Comparison of ENCODE assay signal across 8 cellular contexts in the genomic region with DNA sequence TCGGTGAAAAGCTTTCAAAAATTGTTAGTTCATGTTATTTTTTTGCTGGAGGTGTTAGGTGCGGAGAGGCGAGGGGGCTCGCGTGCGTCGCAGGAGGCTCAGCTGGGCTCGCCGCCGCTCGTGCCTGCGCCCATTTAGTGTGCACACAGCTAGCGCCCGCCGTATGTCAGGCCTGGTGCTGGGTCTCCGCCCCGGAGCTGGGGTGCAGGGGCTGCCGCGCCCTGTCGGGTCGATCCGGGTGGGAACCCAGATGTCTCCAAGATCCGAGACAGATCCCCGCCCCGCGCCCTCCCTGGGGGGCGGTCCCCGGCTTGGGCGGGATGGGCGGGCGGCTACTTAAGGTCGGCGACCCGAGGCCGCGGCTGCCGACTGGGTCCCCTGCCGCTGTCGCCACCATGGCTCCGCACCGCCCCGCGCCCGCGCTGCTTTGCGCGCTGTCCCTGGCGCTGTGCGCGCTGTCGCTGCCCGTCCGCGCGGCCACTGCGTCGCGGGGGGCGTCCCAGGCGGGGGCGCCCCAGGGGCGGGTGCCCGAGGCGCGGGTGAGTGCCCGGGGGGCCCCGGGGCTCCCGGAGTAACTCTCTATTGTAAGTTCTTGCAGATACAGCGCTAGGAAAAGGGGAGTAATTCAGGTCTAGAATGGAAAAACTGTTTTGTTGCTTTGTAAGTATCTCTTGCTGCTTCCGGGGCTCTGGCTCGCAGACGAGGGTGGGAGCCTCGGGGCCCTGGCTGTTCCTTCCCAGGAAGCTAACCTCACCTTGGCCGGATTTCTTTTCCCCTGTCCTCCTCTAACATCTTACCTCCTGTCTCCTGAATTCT. TPM values are rescaled to one million over a fixed set of nuclear protein-coding genes. Genes with fewer than 3 reads are reported as not detected.
DNase-seq lines count a peak whose midpoint lies in the region; ATAC-seq and TF ChIP-seq lines count a peak whose summit lies in the region.

No MANE protein-coding gene starts in this region.

- no peaks in the 10 kb centered on the region for H3K79me2 ChIP-seq in neural cell (replicated peaks; ENCODE audit: insufficient read depth, low read length)

- peak overlapping the region; percentile 94 to 97 (median 96) for H3K27ac ChIP-seq in gastroesophageal sphincter
- H3K27ac ChIP-seq in neural cell (ENCODE audit: low read length) = no peak overlapping the region

- no peak for TF ChIP-seq RAD21 in neural cell (conservative IDR thresholded peaks at IDR 0.05)

- ATAC-seq in HG03175 (IDR thresholded peaks at IDR 0.05; ENCODE audit: unreplicated experiment) = peak; percentile 53
- peak; percentile 65 for ATAC-seq in gastroesophageal sphincter
- no peak for ATAC-seq in GM18520 (IDR thresholded peaks at IDR 0.05; ENCODE audit: unreplicated experiment)

- peaks cover 35 to 96% (median 80%) of the 10 kb centered on the region in 3 donors for H3K4me1 ChIP-seq in gastroesophageal sphincter

- TF ChIP-seq CTCF in gastroesophageal sphincter (IDR thresholded peaks at IDR 0.05) = no peak
- TF ChIP-seq CTCF in neural cell (IDR thresholded peaks at IDR 0.05; ENCODE audit: poor library complexity, severe bottlenecking) = no peak

- 0% methylated on average over 4 to 8 of the region's 74 CpGs for WGBS in gastroesophageal sphincter (ENCODE audit: low coverage in 1 of 2), 2 donors

- no peak for TF ChIP-seq EP300 in gastroesophageal sphincter (IDR thresholded peaks at IDR 0.05)
- TF ChIP-seq EP300 in neural cell (conservative IDR thresholded peaks at IDR 0.05; ENCODE audit: poor library complexity, severe bottlenecking) = no peak

- H3K36me3 ChIP-seq in gastroesophageal sphincter (peaks cover 0 to 31% of the 10 kb centered on the region in 2 donors), neural cell (ENCODE audit: insufficient read depth, low read length) (no peaks in the 10 kb centered on the region)

- H3F3A ChIP-seq in neural cell (ENCODE audit: insufficient read depth, low read length, poor library complexity, severe bottlenecking) = no peaks in the 10 kb centered on the region

- H3K9me3 ChIP-seq in gastroesophageal sphincter (no peaks in the 10 kb centered on the region), neural cell (ENCODE audit: low read length) (no peaks in the 10 kb centered on the region)

- DNase-seq in D341Med (ENCODE audit: low spot score) (peak; percentile 72), HPDE6-E6E7 (ENCODE audit: extremely low spot score) (no peak), OCI-M1 (lab: John Stamatoyannopoulos, UW) (no peak)
- DNase-seq in activated T-cell treated with anti-CD3 and anti-CD28 coated beads, Interleukin-2, amount 50 U/mL, for 48 hours = peak; percentile 36 to 55

- H2AFZ ChIP-seq in neural cell (ENCODE audit: low read depth, low read length) = no peak overlapping the region

- H3K4me3 ChIP-seq in gastroesophageal sphincter (peak overlapping the region; percentile 46 to 77), neural cell (ENCODE audit: low read length) (peak overlapping the region; percentile 42)

- peak; percentile 59 to 81 for TF ChIP-seq POLR2A in gastroesophageal sphincter (IDR thresholded peaks at IDR 0.05)

- no peak overlapping the region for H3K4me2 ChIP-seq in neural cell (ENCODE audit: low read length)

- H3K27me3 ChIP-seq in gastroesophageal sphincter (no peaks in the 10 kb centered on the region), neural cell (ENCODE audit: insufficient read depth, low read depth, low read length) (peaks cover 20% of the 10 kb centered on the region)

- no peak overlapping the region for H3K9ac ChIP-seq in neural cell (ENCODE audit: low read length)

- no peaks in the 10 kb centered on the region for H3K9me2 ChIP-seq in neural cell (ENCODE audit: insufficient read depth, low read length)

- no peaks in the 10 kb centered on the region for H4K20me1 ChIP-seq in neural cell (ENCODE audit: insufficient read depth)

TF ChIP-seq in neural cell, 6 proteins besides CTCF, POLR2A, EP300 and RAD21:
- TF ChIP-seq, protein P1, sequence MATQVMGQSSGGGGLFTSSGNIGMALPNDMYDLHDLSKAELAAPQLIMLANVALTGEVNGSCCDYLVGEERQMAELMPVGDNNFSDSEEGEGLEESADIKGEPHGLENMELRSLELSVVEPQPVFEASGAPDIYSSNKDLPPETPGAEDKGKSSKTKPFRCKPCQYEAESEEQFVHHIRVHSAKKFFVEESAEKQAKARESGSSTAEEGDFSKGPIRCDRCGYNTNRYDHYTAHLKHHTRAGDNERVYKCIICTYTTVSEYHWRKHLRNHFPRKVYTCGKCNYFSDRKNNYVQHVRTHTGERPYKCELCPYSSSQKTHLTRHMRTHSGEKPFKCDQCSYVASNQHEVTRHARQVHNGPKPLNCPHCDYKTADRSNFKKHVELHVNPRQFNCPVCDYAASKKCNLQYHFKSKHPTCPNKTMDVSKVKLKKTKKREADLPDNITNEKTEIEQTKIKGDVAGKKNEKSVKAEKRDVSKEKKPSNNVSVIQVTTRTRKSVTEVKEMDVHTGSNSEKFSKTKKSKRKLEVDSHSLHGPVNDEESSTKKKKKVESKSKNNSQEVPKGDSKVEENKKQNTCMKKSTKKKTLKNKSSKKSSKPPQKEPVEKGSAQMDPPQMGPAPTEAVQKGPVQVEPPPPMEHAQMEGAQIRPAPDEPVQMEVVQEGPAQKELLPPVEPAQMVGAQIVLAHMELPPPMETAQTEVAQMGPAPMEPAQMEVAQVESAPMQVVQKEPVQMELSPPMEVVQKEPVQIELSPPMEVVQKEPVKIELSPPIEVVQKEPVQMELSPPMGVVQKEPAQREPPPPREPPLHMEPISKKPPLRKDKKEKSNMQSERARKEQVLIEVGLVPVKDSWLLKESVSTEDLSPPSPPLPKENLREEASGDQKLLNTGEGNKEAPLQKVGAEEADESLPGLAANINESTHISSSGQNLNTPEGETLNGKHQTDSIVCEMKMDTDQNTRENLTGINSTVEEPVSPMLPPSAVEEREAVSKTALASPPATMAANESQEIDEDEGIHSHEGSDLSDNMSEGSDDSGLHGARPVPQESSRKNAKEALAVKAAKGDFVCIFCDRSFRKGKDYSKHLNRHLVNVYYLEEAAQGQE (IDR thresholded peaks at IDR 0.05; ENCODE audit: borderline replicate concordance) = no peak
- no peak for TF ChIP-seq TAF1 (IDR thresholded peaks at IDR 0.05; ENCODE audit: low read depth)

RNA-seq across cellular contexts. Expression of gene GSN, which starts 31.7 kb away (rescaled TPM):
- total RNA-seq in gastroesophageal sphincter = 1,000 to 10,000 TPM; 2,362 to 3,466 (median 3,146) TPM
- 2.4 and 7.7 TPM in 2 replicates for polyA plus RNA-seq in neural cell
- polyA minus RNA-seq in neural cell = 2.2 and 4.4 TPM in 2 replicates

Comparison
In these comparisons a context has a peak if more than half of its experiments do, and no peak if none do; other contexts are left out.
1. DNase-seq: peak in D341Med (single experiment) and activated T-cell treated with anti-CD3 and anti-CD28 coated beads, Interleukin-2, amount 50 U/mL, for 48 hours (2 of 2); none in HPDE6-E6E7 (single experiment) and OCI-M1 (single experiment).